8 cellular contexts compared by ENCODE assay signal in genomic region chr19:19105365-19106060, GRCh38. TPM values are rescaled to one million over a fixed set of nuclear protein-coding genes. Genes with fewer than 3 reads are reported as not detected.
DNase-seq lines count a peak whose midpoint lies in the region; ATAC-seq, FAIRE-seq and TF ChIP-seq lines count a peak whose summit lies in the region.

No MANE protein-coding gene starts in this region.

- peaks cover 0 to 5% (median 0%) of the 10 kb centered on the region in 4 donors for H3K4me1 ChIP-seq in Peyer's patch
- H3K4me1 ChIP-seq in psoas muscle: peaks cover 16% of the 10 kb centered on the region

- ATAC-seq in psoas muscle (peak in 1 of 4 donors; percentile 14), GM18498 (IDR thresholded peaks at IDR 0.05; ENCODE audit: unreplicated experiment) (no peak)

- no peaks in the 10 kb centered on the region for H3K36me3 ChIP-seq in Peyer's patch
- peaks cover 0 to 41% of the 10 kb centered on the region in 2 donors for H3K36me3 ChIP-seq in psoas muscle (ENCODE audit: insufficient read depth in 1 of 2, low read depth in 1 of 2)

- H3K9me3 ChIP-seq in Peyer's patch: no peaks in the 10 kb centered on the region
- H3K9me3 ChIP-seq in psoas muscle: no peaks in the 10 kb centered on the region

- TF ChIP-seq POLR2A in Peyer's patch (IDR thresholded peaks at IDR 0.05) (peak in 1 of 2 donors; percentile 43), GM12891 (IDR thresholded peaks at IDR 0.05; ENCODE audit: low read depth, low read length) (no peak)

- H3K4me3 ChIP-seq in Peyer's patch (peak overlapping the region; percentile 16 to 55 (median 36)), foreskin fibroblast (ENCODE audit: low read depth in 1 of 2, low read length in 2 of 2) (peak overlapping the region; percentile 31 to 58), psoas muscle (peak overlapping the region; percentile 36)

- intact Hi-C loops in psoas muscle (cut with DNase I): loop anchor here in 1 of 2 donors (5.0 kb wide), 1 partner anchor 48 kb away; no protein-coding TSS in a partner anchor

- FAIRE-seq in frontal cortex (lab: Jason Lieb, UNC) (no peak), GM12891 (lab: Jason Lieb, UNC) (no peak)

- 47 to 57% (median 56%) methylated on average over 21 to 36 of the region's 36 CpGs for WGBS in psoas muscle, 3 donors

- H3K27me3 ChIP-seq in Peyer's patch: no peaks in the 10 kb centered on the region
- H3K27me3 ChIP-seq in psoas muscle (ENCODE audit: insufficient read depth in 3 of 3, low read length in 2 of 3): no peaks in the 10 kb centered on the region

- TF ChIP-seq CTCF in Peyer's patch (IDR thresholded peaks at IDR 0.05) (no peak), foreskin fibroblast (IDR thresholded peaks at IDR 0.05; ENCODE audit: low read depth, low read length) (no peak), psoas muscle (IDR thresholded peaks at IDR 0.05) (no peak)

- H3K27ac ChIP-seq in Peyer's patch (peak overlapping the region; percentile 10 to 75 (median 24)), psoas muscle (no peak overlapping the region)

- peak; percentile 76 for DNase-seq in EL
- peak; percentile 43 to 82 (median 78) for DNase-seq in Peyer's patch
- peak; percentile 65 to 88 for DNase-seq in foreskin fibroblast
- DNase-seq in psoas muscle: peak in 1 of 2 donors; percentile 65
- no peak for DNase-seq in frontal cortex (ENCODE audit: low spot score in 2 of 2)
- no peak for DNase-seq in NCI-H1105 treated with DMSO at 0.1 percent for 48 hours (lab: John Stamatoyannopoulos, UW)
- DNase-seq in GM12891 (ENCODE audit: insufficient read length, low spot score): no peak

TF ChIP-seq in GM12891, 5 proteins besides CTCF, POLR2A, EP300 and RAD21:
- TF ChIP-seq SPI1 (IDR thresholded peaks at IDR 0.05; ENCODE audit: low read depth, low read length) (no peak), POU2F2 (IDR thresholded peaks at IDR 0.05; ENCODE audit: low read depth, low read length) (no peak), POLR2AphosphoS5 (IDR thresholded peaks at IDR 0.05; ENCODE audit: low read depth, low read length) (no peak), TAF1 (IDR thresholded peaks at IDR 0.05; ENCODE audit: low read depth, low read length) (no peak), PAX5 (IDR thresholded peaks at IDR 0.05; ENCODE audit: insufficient read depth, low read length, severe bottlenecking) (no peak)
TF ChIP-seq in GM12891: peak in this region for 0.

RNA-seq across cellular contexts. Expression of gene TMEM161A, which starts 32.8 kb away (rescaled TPM):
- total RNA-seq in Peyer's patch: 10 to 100 TPM; 15.9 to 26.4 (median 18.7) TPM
- 10 to 100 TPM; 31.3 to 61.3 (median 42.8) TPM for total RNA-seq in psoas muscle
- 10 to 100 TPM; 30.2 to 46.1 (median 37.6) TPM for polyA plus RNA-seq in psoas muscle
- 8.6 TPM for total RNA-seq in frontal cortex
- polyA plus RNA-seq in GM12891 (2012; ENCODE audit: low read depth, missing spikeins): 14.2 TPM

RNA-seq across cellular contexts. Expression of gene SLC25A42, which starts 41.7 kb away (rescaled TPM):
- total RNA-seq in Peyer's patch (10 to 100 TPM; 11.2 to 24.8 (median 13.2) TPM), psoas muscle (10 to 100 TPM; 14.7 to 40.2 (median 24.5) TPM), frontal cortex (10.2 TPM)
- polyA plus RNA-seq in psoas muscle: 10 to 100 TPM in 2 of 3 donors, 1 to 10 TPM in 1; 4.6 to 31.9 (median 12.2) TPM
- 8.0 TPM for polyA plus RNA-seq in GM12891 (2012; ENCODE audit: low read depth, missing spikeins)

Comparison
In these comparisons a context has a peak if more than half of its experiments do, and no peak if none do; other contexts are left out.
1. DNase-seq: peak in EL (single experiment), Peyer's patch (3 of 3) and foreskin fibroblast (2 of 2); none in frontal cortex (0 of 2), NCI-H1105 treated with DMSO at 0.1 percent for 48 hours (single experiment) and GM12891 (single experiment).
2. Peak in every context shown above with its lines, with median percentiles within 50 percentile points of each other: H3K4me3 ChIP-seq.